8 cellular contexts compared by ENCODE assay signal in genomic region chr9:94860678-94861588, GRCh38.
DNase-seq lines count a peak whose midpoint lies in the region; ATAC-seq and TF ChIP-seq lines count a peak whose summit lies in the region.

No MANE protein-coding gene starts in this region.

- CTCF ChIA-PET in RWPE1 (lab: Yijun Ruan, JAX) = interaction anchor here (0.5 to 0.6 kb wide), 2 partner anchors 12 to 37 kb away, joined by 3 read pairs; no protein-coding TSS in a partner anchor

- H2AFZ ChIP-seq in osteoblast (ENCODE audit: low read length) = no peak overlapping the region

- H3K4me2 ChIP-seq in osteoblast (ENCODE audit: insufficient read depth, low read length) = peak overlapping the region; percentile 7

- H3K4me1 ChIP-seq in osteoblast (ENCODE audit: insufficient read depth, low read length) (peaks cover 46% of the 10 kb centered on the region), endodermal cell (ENCODE audit: control insufficient read depth, insufficient read depth, low read length) (no peaks in the 10 kb centered on the region)

- H4K20me1 ChIP-seq in osteoblast (ENCODE audit: insufficient read depth, low read length) = no peaks in the 10 kb centered on the region

- no peak overlapping the region for H3K4me3 ChIP-seq in osteoblast (ENCODE audit: insufficient read depth, low read length)
- H3K4me3 ChIP-seq in endodermal cell (ENCODE audit: low read length) = no peak overlapping the region

- ATAC-seq in GM18909 (IDR thresholded peaks at IDR 0.05; ENCODE audit: poor library complexity, unreplicated experiment) (peak; percentile 95), HG03159 (IDR thresholded peaks at IDR 0.05; ENCODE audit: unreplicated experiment) (peak; percentile 91)

- H3K4me3 Mint-ChIP-seq in endodermal cell = no peak overlapping the region

- peak overlapping the region; percentile 17; the same call in 1 of the 2 replicates for H3K27ac ChIP-seq in RWPE1
- peak overlapping the region; percentile 94 for H3K27ac ChIP-seq in osteoblast (ENCODE audit: low read depth, low read length)
- H3K27ac ChIP-seq in endodermal cell (ENCODE audit: low read depth, low read length) = no peak overlapping the region

- TF ChIP-seq CTCF in RWPE1 (conservative IDR thresholded peaks at IDR 0.05; ENCODE audit: low read depth) = no peak
- no peak for TF ChIP-seq CTCF in osteoblast (IDR thresholded peaks at IDR 0.05; ENCODE audit: extremely low read depth, low read depth, low read length)
- TF ChIP-seq CTCF in endodermal cell (conservative IDR thresholded peaks at IDR 0.05) = no peak

- WGBS in endodermal cell (ENCODE audit: insufficient coverage in 1 of 2, insufficient read length in 1 of 2), 2 experiments = 94 to 95% methylated on average over 8 to 10 of the region's 10 CpGs

- H3K9me3 ChIP-seq in osteoblast (ENCODE audit: low read depth, low read length) = no peaks in the 10 kb centered on the region
- peaks cover 11% of the 10 kb centered on the region for H3K9me3 ChIP-seq in endodermal cell (ENCODE audit: control insufficient read depth, low read length)

- no peaks in the 10 kb centered on the region for H3K36me3 ChIP-seq in osteoblast (ENCODE audit: insufficient read depth, low read length)
- peaks cover 9% of the 10 kb centered on the region for H3K36me3 ChIP-seq in endodermal cell (ENCODE audit: control insufficient read depth, insufficient read depth, low read length)

- no peaks in the 10 kb centered on the region for H3K27me3 Mint-ChIP-seq in endodermal cell (ENCODE audit: insufficient read depth)

- H3K27me3 ChIP-seq in osteoblast (ENCODE audit: insufficient read depth, low read length) (no peaks in the 10 kb centered on the region), endodermal cell (ENCODE audit: control insufficient read depth, insufficient read depth, low read length, poor library complexity, severe bottlenecking) (no peaks in the 10 kb centered on the region)

- no peak overlapping the region for H3K9ac ChIP-seq in endodermal cell (ENCODE audit: extremely low read depth, low read length, poor library complexity, severe bottlenecking)

- POLR2A ChIA-PET in RWPE1 (lab: Yijun Ruan, JAX; ENCODE audit: low non-redundant PET) = interaction anchor here (0.8 kb wide), 1 partner anchor 1858 kb away, joined by 3 read pairs; no protein-coding TSS in a partner anchor

- no peak overlapping the region for H3K27ac Mint-ChIP-seq in endodermal cell

- DNase-seq in AG08395 (ENCODE audit: low spot score) = peak; percentile 90
- no peak for DNase-seq in RWPE1 (ENCODE audit: low spot score)
- DNase-seq in activated naive CD4-positive, alpha-beta T cell treated with Interleukin-2 at 50 U/mL for 16 hours = peak; percentile 60
- DNase-seq in osteoblast (ENCODE audit: insufficient read length, low spot score, missing footprints) = peak; percentile 85
- no peak for DNase-seq in endodermal cell
- no peak for DNase-seq in occipital lobe (lab: John Stamatoyannopoulos, UW)

- H3K9me3 Mint-ChIP-seq in endodermal cell = no peaks in the 10 kb centered on the region

- peaks cover 6% of the 10 kb centered on the region for H3K79me2 ChIP-seq in osteoblast (ENCODE audit: insufficient read depth, low read length)

- peaks cover 4% of the 10 kb centered on the region for H3K4me1 Mint-ChIP-seq in endodermal cell

- H3K36me3 Mint-ChIP-seq in endodermal cell (ENCODE audit: low read depth) = peaks cover 5% of the 10 kb centered on the region

Comparison
In these comparisons a context has a peak if more than half of its experiments do, and no peak if none do; other contexts are left out.
1. DNase-seq: peak in AG08395 (single experiment), activated naive CD4-positive, alpha-beta T cell treated with Interleukin-2 at 50 U/mL for 16 hours (single experiment) and osteoblast (single experiment); none in RWPE1 (single experiment), endodermal cell (single experiment) and occipital lobe (single experiment).